In the genomic region with DNA sequence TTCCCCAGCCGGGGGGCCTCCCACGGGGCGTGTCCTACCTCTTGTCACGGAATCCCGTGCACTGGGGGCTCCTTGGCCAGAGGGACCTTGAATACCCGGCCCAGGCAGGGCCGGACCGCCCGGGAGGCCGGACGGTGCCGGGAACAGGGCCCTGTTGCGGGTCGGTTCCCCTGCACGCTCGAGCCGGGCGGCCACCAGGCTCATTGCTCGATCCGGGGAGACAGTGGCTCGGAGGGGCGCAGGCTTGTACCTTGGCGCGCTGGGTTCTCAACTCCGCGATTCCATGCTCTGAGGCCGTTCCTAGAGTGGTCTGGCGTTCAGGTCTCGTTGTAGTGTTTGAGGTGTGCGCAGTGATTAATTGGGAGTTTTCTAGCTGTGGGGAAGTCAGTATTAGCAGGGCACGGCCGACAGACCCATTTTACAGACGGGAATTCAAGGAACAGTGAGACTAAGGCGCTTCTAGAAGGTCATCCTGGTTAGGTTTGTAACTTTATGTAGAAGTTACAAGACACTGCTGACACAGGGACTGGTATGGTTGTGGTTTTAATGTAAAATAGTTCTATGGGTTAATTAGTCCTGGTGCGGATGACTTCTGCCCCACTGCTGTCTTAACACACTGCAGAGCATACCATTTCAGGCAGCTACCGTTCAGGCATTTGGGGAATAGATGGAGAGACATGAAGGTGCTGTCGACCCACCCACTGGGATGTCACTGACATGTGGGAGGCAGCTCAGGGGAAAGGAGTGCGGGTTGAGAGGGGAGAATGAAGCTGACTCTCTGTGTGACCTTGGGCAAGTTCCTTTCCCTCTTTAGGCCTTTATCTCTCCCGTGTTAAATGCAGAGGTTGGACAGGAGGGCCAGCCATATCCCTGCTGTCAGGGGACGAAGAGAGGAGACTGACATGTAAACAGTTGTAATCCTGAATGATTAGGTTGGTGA, we compare ENCODE assay signal across 8 cellular contexts. TPM values are rescaled to one million over a fixed set of nuclear protein-coding genes. Genes with fewer than 3 reads are reported as not detected.
DNase-seq lines count a peak whose midpoint lies in the region; ATAC-seq and TF ChIP-seq lines count a peak whose summit lies in the region.

No MANE protein-coding gene starts in this region.

- peak; percentile 62 for DNase-seq in DMS 273 (lab: John Stamatoyannopoulos, UW; ENCODE audit: unreplicated experiment)
- DNase-seq in DMS 273 treated with DMSO at 0.1 percent for 48 hours (lab: John Stamatoyannopoulos, UW) = no peak
- DNase-seq in adrenal gland = peak in 3 of 7 donors; percentile 27 to 46 (median 36)
- no peak for DNase-seq in immature natural killer cell
- DNase-seq in MV-4-11 (lab: John Stamatoyannopoulos, UW) = no peak
- DNase-seq in OCI-M2 (lab: John Stamatoyannopoulos, UW; ENCODE audit: unreplicated experiment) = no peak

- H3K9me3 ChIP-seq in adrenal gland (replicated peaks in 1 of 3) = no peaks in the 10 kb centered on the region

- H3K27ac Mint-ChIP-seq in immature natural killer cell = peak overlapping the region; percentile 89 to 99 (median 94)
- H3K27ac Mint-ChIP-seq in stimulated activated naive CD8-positive, alpha-beta T cell treated with anti-CD3 and anti-CD28 coated beads, Interleukin-15, Interleukin-2, amounts not matched to agents 100 ng/mL and 50 ng/mL, for 24 hours = peak overlapping the region; percentile 86

- WGBS in adrenal gland, 4 donors = 3 to 9% (median 5%) methylated on average over 19 to 40 of the region's 40 CpGs

- H3K4me1 Mint-ChIP-seq in immature natural killer cell = peaks cover 58 to 64% of the 10 kb centered on the region in 2 donors
- H3K4me1 Mint-ChIP-seq in stimulated activated naive CD8-positive, alpha-beta T cell treated with anti-CD3 and anti-CD28 coated beads, Interleukin-15, Interleukin-2, amounts not matched to agents 100 ng/mL and 50 ng/mL, for 24 hours (ENCODE audit: low read depth) = peaks cover 60% of the 10 kb centered on the region

- H3K27me3 Mint-ChIP-seq in immature natural killer cell (ENCODE audit: low read depth in 3 of 3) = peaks cover 10 to 15% (median 14%) of the 10 kb centered on the region in 3 donors
- no peaks in the 10 kb centered on the region for H3K27me3 Mint-ChIP-seq in stimulated activated naive CD8-positive, alpha-beta T cell treated with anti-CD3 and anti-CD28 coated beads, Interleukin-15, Interleukin-2, amounts not matched to agents 100 ng/mL and 50 ng/mL, for 24 hours

- TF ChIP-seq CTCF in adrenal gland (IDR thresholded peaks at IDR 0.05) = no peak

- peaks cover 0 to 3% of the 10 kb centered on the region in 2 donors for H3K36me3 ChIP-seq in adrenal gland (replicated peaks in 1 of 2)

- peaks cover 25 to 70% of the 10 kb centered on the region in 2 donors for H3K4me1 ChIP-seq in adrenal gland (replicated peaks in 1 of 2)

- no peaks in the 10 kb centered on the region for H3K9me3 Mint-ChIP-seq in immature natural killer cell
- no peaks in the 10 kb centered on the region for H3K9me3 Mint-ChIP-seq in stimulated activated naive CD8-positive, alpha-beta T cell treated with anti-CD3 and anti-CD28 coated beads, Interleukin-15, Interleukin-2, amounts not matched to agents 100 ng/mL and 50 ng/mL, for 24 hours

- peak in 1 of 2 donors; percentile 23 for TF ChIP-seq POLR2A in adrenal gland (IDR thresholded peaks at IDR 0.05)

- peak overlapping the region in 4 of 5 donors; percentile 76 to 94 (median 89) for H3K27ac ChIP-seq in adrenal gland

- ATAC-seq in HG03460 (IDR thresholded peaks at IDR 0.05; ENCODE audit: unreplicated experiment) = peak; percentile 4

- intact Hi-C loops in adrenal gland (cut with DNase I) = no loop called here

- H3K27me3 ChIP-seq in adrenal gland = no peaks in the 10 kb centered on the region

- H3K36me3 Mint-ChIP-seq in immature natural killer cell = no peaks in the 10 kb centered on the region
- no peaks in the 10 kb centered on the region for H3K36me3 Mint-ChIP-seq in stimulated activated naive CD8-positive, alpha-beta T cell treated with anti-CD3 and anti-CD28 coated beads, Interleukin-15, Interleukin-2, amounts not matched to agents 100 ng/mL and 50 ng/mL, for 24 hours (ENCODE audit: low read depth)

- H3K4me3 ChIP-seq in adrenal gland = peak overlapping the region; percentile 75 to 88 (median 82)

- peak overlapping the region; percentile 95 to 97 (median 96) for H3K4me3 Mint-ChIP-seq in immature natural killer cell
- peak overlapping the region; percentile 98 for H3K4me3 Mint-ChIP-seq in stimulated activated naive CD8-positive, alpha-beta T cell treated with anti-CD3 and anti-CD28 coated beads, Interleukin-15, Interleukin-2, amounts not matched to agents 100 ng/mL and 50 ng/mL, for 24 hours

RNA-seq across cellular contexts. Expression of a gene that starts 0.6 kb away (rescaled TPM):
- 100 to 1,000 TPM; 107 to 293 (median 256) TPM for total RNA-seq in adrenal gland
- polyA plus RNA-seq in adrenal gland = 100 to 1,000 TPM; 220 to 306 (median 233) TPM
- 10 to 100 TPM; 20.8 to 33.1 (median 21.2) TPM for polyA plus RNA-seq in immature natural killer cell

RNA-seq across cellular contexts. Expression of a gene that starts 9.9 kb away (rescaled TPM):
- 10 to 100 TPM in 1 of 8 donors, 1 to 10 TPM in 6, not detected in 1; 1.3 to 12.2 (median 4.2) TPM for total RNA-seq in adrenal gland
- polyA plus RNA-seq in adrenal gland = 10 to 100 TPM in 2 of 3 donors, 1 to 10 TPM in 1; 5.4 to 68.1 (median 14.2) TPM
- polyA plus RNA-seq in immature natural killer cell = 1 to 10 TPM in 1 of 3 donors, not detected in 2; 1.4 TPM

RNA-seq across cellular contexts. Expression of a gene that starts 13.7 kb away (rescaled TPM):
- total RNA-seq in adrenal gland = 1 to 10 TPM in 3 of 8 donors, under 1 TPM in 1, not detected in 4; 0.83 to 4.5 (median 1.4) TPM
- polyA plus RNA-seq in adrenal gland = 1 to 10 TPM in 1 of 3 donors, under 1 TPM in 1, not detected in 1; 0.67 to 2.4 TPM
- not detected for polyA plus RNA-seq in immature natural killer cell

RNA-seq across cellular contexts. Expression of a gene that starts 41.4 kb away (rescaled TPM):
- 1,000 to 10,000 TPM; 1,263 to 3,854 (median 2,160) TPM for total RNA-seq in adrenal gland
- polyA plus RNA-seq in adrenal gland (1,000 to 10,000 TPM in 2 of 3 donors, 100 to 1,000 TPM in 1; 583 to 2,292 (median 2,067) TPM), immature natural killer cell (under 1 TPM in 1 of 3 donors, not detected in 2; 0.47 TPM)

RNA-seq across cellular contexts. Expression of a gene that starts 45.5 kb away (rescaled TPM):
- total RNA-seq in adrenal gland = 10 to 100 TPM in 7 of 8 donors, 1 to 10 TPM in 1; 6.5 to 39.1 (median 13.0) TPM
- polyA plus RNA-seq in adrenal gland (10 to 100 TPM in 2 of 3 donors, 1 to 10 TPM in 1; 3.9 to 17.7 (median 12.4) TPM), immature natural killer cell (10 to 100 TPM in 1 of 3 donors, 1 to 10 TPM in 2; 6.0 to 15.4 (median 7.1) TPM)

Comparison
In these comparisons a context has a peak if more than half of its experiments do, and no peak if none do; other contexts are left out.
1. RNA of a gene that starts 0.6 kb away (polyA plus RNA-seq): 220 to 306 TPM in adrenal gland; 20.8 to 33.1 TPM in immature natural killer cell; every median in the first group is over 4 times any median in the second.